ENCODE assay signal across 18 cellular contexts in the genomic region with DNA sequence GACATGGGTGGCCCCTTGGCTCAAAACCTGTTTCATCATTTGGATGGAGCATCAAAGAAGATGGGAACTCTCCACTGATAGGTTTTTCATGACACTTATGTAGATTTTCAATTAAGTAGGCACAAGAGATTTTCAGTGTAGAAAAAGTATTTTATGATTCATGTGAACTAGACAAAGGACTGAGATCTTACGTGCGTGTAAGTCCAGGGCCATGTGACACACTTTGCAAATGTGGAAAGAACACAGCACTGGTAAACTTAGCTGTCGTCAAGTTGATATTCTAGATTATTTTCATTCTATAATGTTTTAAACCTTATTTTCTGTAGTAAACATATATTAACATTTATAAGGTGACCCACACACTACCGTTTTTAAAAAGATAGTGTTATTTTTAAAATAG.
"Had no signal": no experiment of that assay in that cellular context is flagged by ENCODE, and none has a peak within 500 bp of the region (broad histone marks: within the 10 kb centered on the region; RNA-seq: fewer than 3 reads in every experiment).

No MANE protein-coding gene starts in this region.

- H3K27me3 ChIP-seq: cardiac muscle cell, hepatocyte, neural progenitor cell, ovary, stomach had no signal

- H3K4me3 Mint-ChIP-seq: endodermal cell, neural progenitor cell had no signal

- H3K9ac ChIP-seq: neural progenitor cell had no signal

- H3K9me3 ChIP-seq: mucosa of descending colon, ovary, stomach had no signal

- H3K27me3 Mint-ChIP-seq: naive thymus-derived CD8-positive, alpha-beta T cell had no signal

- DNase-seq: endodermal cell; erythroblast; kidney; left cardiac atrium; mammary epithelial cell; mucosa of descending colon; naive thymus-derived CD8-positive, alpha-beta T cell; nucleus accumbens; ovary; small intestine; stimulated activated CD4-positive, alpha-beta T cell treated with anti-CD3 and anti-CD28 coated beads, Interleukin-12 subunit alpha, Interleukin-12 subunit beta, amount 100 ng/mL, for 4 hours; stimulated activated naive CD4-positive, alpha-beta T cell; stomach; substantia nigra; trophoblast cell had no signal

- H3K36me3 ChIP-seq: cardiac muscle cell, neural progenitor cell, ovary, stomach had no signal

- H2AFZ ChIP-seq: hepatocyte, neural progenitor cell had no signal

- H3K79me2 ChIP-seq: hepatocyte had no signal

- H3K4me2 ChIP-seq: hepatocyte, neural progenitor cell had no signal

- H3K27ac ChIP-seq: hepatocyte, ovary, stomach had no signal

- H3K27ac Mint-ChIP-seq: endodermal cell had no signal

- H3K4me3 ChIP-seq: cardiac muscle cell, hepatocyte, mucosa of descending colon, neural progenitor cell, ovary, stomach had no signal

- H3K9me3 Mint-ChIP-seq: endodermal cell; naive thymus-derived CD8-positive, alpha-beta T cell; neural progenitor cell had no signal

- ATAC-seq: mucosa of descending colon; naive thymus-derived CD8-positive, alpha-beta T cell had no signal
